Comparison of ENCODE assay signal across 8 cellular contexts in the genomic region with DNA sequence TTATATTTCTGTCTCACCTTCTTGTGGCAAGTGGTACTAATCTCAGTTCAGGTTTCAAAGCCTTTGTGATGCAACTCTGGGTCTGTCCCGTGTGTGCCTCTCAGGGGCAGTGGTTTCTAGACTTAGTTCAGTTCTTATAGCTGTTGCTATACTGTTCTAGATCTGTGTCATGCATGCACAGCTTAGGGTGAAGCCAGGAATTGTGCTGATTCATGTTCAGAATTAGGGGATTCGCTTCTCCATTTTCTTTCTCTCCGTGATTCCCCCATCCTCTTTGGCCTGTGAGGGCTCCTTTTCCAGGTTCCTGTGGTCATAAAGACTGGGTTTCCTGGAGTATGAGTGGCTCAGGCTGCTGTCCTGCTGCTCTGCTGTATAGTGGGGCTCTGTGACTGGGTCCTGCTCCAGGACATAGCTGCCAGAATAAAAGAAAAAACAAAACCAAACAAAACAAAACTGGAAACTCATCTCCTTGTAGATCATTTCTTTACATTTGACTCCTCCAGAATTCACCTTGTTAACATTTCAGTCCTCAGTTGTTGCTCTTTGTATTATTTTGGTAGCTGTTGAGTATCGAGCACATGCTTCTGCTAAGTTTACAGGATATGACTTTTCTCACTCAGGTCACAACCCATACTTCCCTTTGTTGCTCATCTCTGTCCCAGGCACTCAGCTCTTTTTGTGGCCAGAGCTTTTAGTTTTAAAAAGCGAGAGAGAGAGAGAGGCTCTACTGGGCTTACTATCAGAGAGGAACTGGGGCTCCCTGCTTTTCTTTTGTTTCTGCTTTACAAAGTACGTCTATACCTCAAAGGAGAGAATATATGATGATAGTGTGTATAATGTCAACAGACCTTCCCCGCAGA. TPM values are rescaled to one million over a fixed set of nuclear protein-coding genes. Genes with fewer than 3 reads are reported as not detected.
A peak's percentile ranks its signal among the peaks of the same experiment; 100 is the strongest.
DNase-seq lines count a peak whose midpoint lies in the region; ATAC-seq and TF ChIP-seq lines count a peak whose summit lies in the region.

No MANE protein-coding gene starts in this region.

- H3K4me3 Mint-ChIP-seq in MCF 10A (ENCODE audit: unreplicated experiment) (no peak overlapping the region), type B pancreatic cell (peak overlapping the region; percentile 50)

- H2AFZ ChIP-seq in OCI-LY7 (ENCODE audit: low read length) = peak overlapping the region; percentile 66

- H3K4me1 Mint-ChIP-seq in MCF 10A (ENCODE audit: insufficient read depth, unreplicated experiment) = peaks cover 14% of the 10 kb centered on the region
- peaks cover 24% of the 10 kb centered on the region for H3K4me1 Mint-ChIP-seq in type B pancreatic cell (ENCODE audit: unreplicated experiment)

- H3K4me3 ChIP-seq in OCI-LY7 (ENCODE audit: low read depth, low read length, poor library complexity, severe bottlenecking) = no peak overlapping the region

- H3K36me3 Mint-ChIP-seq in MCF 10A (ENCODE audit: insufficient read depth, unreplicated experiment) = no peaks in the 10 kb centered on the region
- peaks cover 25% of the 10 kb centered on the region for H3K36me3 Mint-ChIP-seq in type B pancreatic cell

- H3K4me1 ChIP-seq in OCI-LY7 (ENCODE audit: insufficient read depth, low read length, poor library complexity, severe bottlenecking) = peaks cover 11% of the 10 kb centered on the region

- H3K9me3 ChIP-seq in OCI-LY7 (ENCODE audit: low read length) = no peaks in the 10 kb centered on the region

- H3K27ac Mint-ChIP-seq in MCF 10A (ENCODE audit: low read depth, unreplicated experiment) (peak overlapping the region; percentile 21), type B pancreatic cell (peak overlapping the region; percentile 72)

- TF ChIP-seq CTCF in OCI-LY7 (conservative IDR thresholded peaks at IDR 0.05; ENCODE audit: low read length) (no peak), MCF 10A (IDR thresholded peaks at IDR 0.05; ENCODE audit: unreplicated experiment) (no peak), type B pancreatic cell (conservative IDR thresholded peaks at IDR 0.05) (no peak)

- H3K9me3 Mint-ChIP-seq in MCF 10A (ENCODE audit: unreplicated experiment) (no peaks in the 10 kb centered on the region), type B pancreatic cell (peaks cover 4% of the 10 kb centered on the region)

- no peaks in the 10 kb centered on the region for H3K27me3 Mint-ChIP-seq in MCF 10A (ENCODE audit: insufficient read depth, unreplicated experiment)
- H3K27me3 Mint-ChIP-seq in type B pancreatic cell = no peaks in the 10 kb centered on the region

- H4K20me1 ChIP-seq in OCI-LY7 (ENCODE audit: insufficient read depth, low read length) = no peaks in the 10 kb centered on the region

- H3K36me3 ChIP-seq in OCI-LY7 (ENCODE audit: insufficient read depth, low read length) = no peaks in the 10 kb centered on the region

- H3K4me2 ChIP-seq in OCI-LY7 (ENCODE audit: low read length) = peak overlapping the region; percentile 35

- POLR2A ChIA-PET in OCI-LY7 (lab: Charles Lee) (interaction anchor here (0.7 kb wide), 2 partner anchors 7 to 358 kb away, joined by 4 to 5 read pairs; no protein-coding TSS in a partner anchor), MCF 10A (lab: Yijun Ruan, JAX) (interaction anchor here (1.6 to 1.7 kb wide), 2 partner anchors 14 to 29 kb away, joined by 4 to 6 read pairs; no protein-coding TSS in a partner anchor)

- CTCF ChIA-PET in OCI-LY7 (lab: Charles Lee; ENCODE audit: unreplicated experiment) (no interaction called here), MCF 10A (lab: Yijun Ruan, JAX) (interaction anchor here (0.7 to 1.2 kb wide), 7 partner anchors 8 to 1574 kb away, joined by 3 to 6 read pairs (median 4); no protein-coding TSS in a partner anchor)

- BruUV-seq in OCI-LY7 (replicated peaks; lab: Mats Ljungman, UMichigan) (no TSS peak), MCF 10A (replicated peaks; lab: Mats Ljungman, UMichigan) (no TSS peak)

- DNase-seq in activated effector memory CD4-positive, alpha-beta T cell treated with anti-CD3 and anti-CD28 coated beads, Interleukin-2, amount 50 U/mL, for 16 hours = peak; percentile 64
- DNase-seq in activated effector memory CD4-positive, alpha-beta T cell treated with Interleukin-2 at 50 U/mL for 16 hours = no peak
- DNase-seq in OCI-LY7 (ENCODE audit: low spot score) = peak; percentile 32
- peak; percentile 34 for DNase-seq in MCF 10A (ENCODE audit: unreplicated experiment)
- DNase-seq in lung microvascular endothelial cell (ENCODE audit: low read depth in 2 of 2) = peak; percentile 46 to 84
- DNase-seq in type B pancreatic cell (ENCODE audit: extremely low spot score, unreplicated experiment) = no peak
- DNase-seq in NCI-H187 (lab: John Stamatoyannopoulos, UW) = no peak

- intact Hi-C loops in OCI-LY7 (cut with micrococcal nuclease; ENCODE audit: unreplicated experiment) = no loop called here
- intact Hi-C loops in MCF 10A (cut with micrococcal nuclease) = no loop called here

- peak; percentile 94 for ATAC-seq in HG02981 (IDR thresholded peaks at IDR 0.05; ENCODE audit: unreplicated experiment)

- no peak overlapping the region for H3K27ac ChIP-seq in OCI-LY7 (ENCODE audit: low read depth, low read length, poor library complexity, severe bottlenecking)

- H3K79me2 ChIP-seq in OCI-LY7 (ENCODE audit: insufficient read depth, low read depth, low read length) = no peaks in the 10 kb centered on the region

- no peaks in the 10 kb centered on the region; the same call in 1 of the 2 replicates for H3K9me2 ChIP-seq in OCI-LY7 (ENCODE audit: insufficient read depth, low read length)

RNA-seq across cellular contexts. Expression of a gene that starts 34.2 kb away (rescaled TPM):
- not detected in 2 replicates for total RNA-seq in OCI-LY7 (2014; rRNA removed; shearing (Covaris generic))
- total RNA-seq in OCI-LY7 (2022) = 0.04 TPM in 1 of 2 replicates, not detected in the other
- total RNA-seq in MCF 10A (2022) = 24.3 and 27.4 TPM in 2 replicates
- 23.3 and 44.6 TPM in 2 replicates for total RNA-seq in lung microvascular endothelial cell
- 36.9 and 43.0 TPM in 2 replicates for total RNA-seq in type B pancreatic cell (ENCODE audit: low replicate concordance)

Comparison
In these comparisons a context has a peak if more than half of its experiments do, and no peak if none do; other contexts are left out.
1. DNase-seq: peak in activated effector memory CD4-positive, alpha-beta T cell treated with anti-CD3 and anti-CD28 coated beads, Interleukin-2, amount 50 U/mL, for 16 hours (single experiment), OCI-LY7 (single experiment), MCF 10A (single experiment) and lung microvascular endothelial cell (2 of 2); none in activated effector memory CD4-positive, alpha-beta T cell treated with Interleukin-2 at 50 U/mL for 16 hours (single experiment), type B pancreatic cell (single experiment) and NCI-H187 (0 of 2).
2. RNA of a gene that starts 34.2 kb away (total RNA-seq): 23.3 to 44.6 TPM in lung microvascular endothelial cell, 36.9 to 43.0 TPM in type B pancreatic cell and 24.3 to 27.4 TPM in MCF 10A; 0.04 TPM in OCI-LY7; every median in the first group is over 10 times any median in the second.